Comparison of ENCODE assay signal across 11 cellular contexts in genomic region chr16:27402569-27402963, GRCh38. TPM values are rescaled to one million over a fixed set of nuclear protein-coding genes. Genes with fewer than 3 reads are reported as not detected.
DNase-seq lines count a peak whose midpoint lies in the region; ATAC-seq and TF ChIP-seq lines count a peak whose summit lies in the region.
"Had no signal": no experiment of that assay in that cellular context is flagged by ENCODE, and none has a peak within 500 bp of the region (broad histone marks: within the 10 kb centered on the region; RNA-seq: fewer than 3 reads in every experiment).

No MANE protein-coding gene starts in this region.

- no peaks in the 10 kb centered on the region for H3K9me2 ChIP-seq in Karpas-422 (replicated peaks; ENCODE audit: insufficient read depth, low read length)

- peak overlapping the region; percentile 98 for H3K4me3 ChIP-seq in CD8-positive, alpha-beta memory T cell (ENCODE audit: low read length)
- peak overlapping the region; percentile 38; the same call in 1 of the 2 replicates for H3K4me3 ChIP-seq in Karpas-422 (ENCODE audit: low read length)
- H3K4me3 ChIP-seq in coronary artery: peak overlapping the region; percentile 58
- H3K4me3 ChIP-seq: body of pancreas had no signal

- no peak overlapping the region for H2AFZ ChIP-seq in Karpas-422 (ENCODE audit: low read length)

- H3K9ac ChIP-seq in Karpas-422 (ENCODE audit: low read length): peak overlapping the region; percentile 37

- peak overlapping the region; percentile 92 to 100 (median 100) for H3K27ac Mint-ChIP-seq in CD8-positive, alpha-beta memory T cell
- H3K27ac Mint-ChIP-seq in osteocyte (ENCODE audit: unreplicated experiment): no peak overlapping the region

- DNase-seq in CD8-positive, alpha-beta memory T cell: peak in 2 of 5 donors; percentile 14 to 37
- no peak for DNase-seq in Karpas-422
- DNase-seq in coronary artery (ENCODE audit: low spot score): no peak
- DNase-seq in osteocyte (ENCODE audit: extremely low spot score, unreplicated experiment): peak; percentile 56
- no peak for DNase-seq in NCI-H2196 treated with DMSO at 0.1 percent for 48 hours (lab: John Stamatoyannopoulos, UW; ENCODE audit: unreplicated experiment)
- DNase-seq in NK-92 treated with Interleukin-12 subunit alpha and Interleukin-12 subunit beta, amount 100 ng/mL, for 24 hours (lab: John Stamatoyannopoulos, UW): no peak
- no peak for DNase-seq in COLO829 (ENCODE audit: low spot score)
- DNase-seq: DMS153, NCI-H2107 had no signal

- peaks cover 0 to 13% of the 10 kb centered on the region in 2 donors for H3K27me3 Mint-ChIP-seq in CD8-positive, alpha-beta memory T cell
- no peaks in the 10 kb centered on the region for H3K27me3 Mint-ChIP-seq in osteocyte (ENCODE audit: unreplicated experiment)

- H3K4me2 ChIP-seq in Karpas-422 (ENCODE audit: low read depth, low read length, poor library complexity, severe bottlenecking): peak overlapping the region; percentile 70

- peaks cover 0 to 34% (median 3%) of the 10 kb centered on the region in 3 donors for H3K36me3 Mint-ChIP-seq in CD8-positive, alpha-beta memory T cell
- H3K36me3 Mint-ChIP-seq in osteocyte (ENCODE audit: unreplicated experiment): no peaks in the 10 kb centered on the region

- no peaks in the 10 kb centered on the region for H3K9me3 Mint-ChIP-seq in CD8-positive, alpha-beta memory T cell
- no peaks in the 10 kb centered on the region for H3K9me3 Mint-ChIP-seq in osteocyte (ENCODE audit: unreplicated experiment)

- peaks cover 2% of the 10 kb centered on the region; the same call in 1 of the 2 replicates for H4K20me1 ChIP-seq in Karpas-422 (ENCODE audit: insufficient read depth, low read depth, low read length)

- H3K27ac ChIP-seq in CD8-positive, alpha-beta memory T cell (ENCODE audit: low read depth, low read length): peak overlapping the region; percentile 92
- H3K27ac ChIP-seq in Karpas-422 (ENCODE audit: low read length): no peak overlapping the region
- no peak overlapping the region for H3K27ac ChIP-seq in coronary artery
- H3K27ac ChIP-seq: body of pancreas had no signal

- no peaks in the 10 kb centered on the region for H3K9me3 ChIP-seq in CD8-positive, alpha-beta memory T cell (ENCODE audit: low read length)
- no peaks in the 10 kb centered on the region for H3K9me3 ChIP-seq in Karpas-422 (ENCODE audit: low read length)
- H3K9me3 ChIP-seq: body of pancreas had no signal

- no peak for ATAC-seq in GM21723 (IDR thresholded peaks at IDR 0.05; ENCODE audit: unreplicated experiment)

- no peak for TF ChIP-seq CTCF in coronary artery (IDR thresholded peaks at IDR 0.05)
- no peak for TF ChIP-seq CTCF in osteocyte (IDR thresholded peaks at IDR 0.05)

- no peaks in the 10 kb centered on the region for H3K27me3 ChIP-seq in CD8-positive, alpha-beta memory T cell (ENCODE audit: insufficient read depth, low read length, poor library complexity, severe bottlenecking)
- no peaks in the 10 kb centered on the region for H3K27me3 ChIP-seq in Karpas-422 (ENCODE audit: low read length)
- H3K27me3 ChIP-seq: body of pancreas had no signal

- H3K4me3 Mint-ChIP-seq in CD8-positive, alpha-beta memory T cell: peak overlapping the region; percentile 94 to 100 (median 99)
- H3K4me3 Mint-ChIP-seq in osteocyte (ENCODE audit: unreplicated experiment): no peak overlapping the region

- CTCF ChIA-PET in CD8-positive, alpha-beta memory T cell (lab: Charles Lee): interaction anchor here (0.8 to 5.1 kb wide), 8 partner anchors 35 to 223 kb away, joined by 3 to 23 read pairs (median 8); no protein-coding TSS in a partner anchor

- peaks cover 70 to 83% (median 73%) of the 10 kb centered on the region in 3 donors for H3K4me1 Mint-ChIP-seq in CD8-positive, alpha-beta memory T cell
- peaks cover 22% of the 10 kb centered on the region for H3K4me1 Mint-ChIP-seq in osteocyte (ENCODE audit: unreplicated experiment)

- peaks cover 55% of the 10 kb centered on the region for H3K4me1 ChIP-seq in CD8-positive, alpha-beta memory T cell (ENCODE audit: insufficient read depth, low read length)
- peaks cover 46% of the 10 kb centered on the region for H3K4me1 ChIP-seq in Karpas-422 (ENCODE audit: low read length)
- H3K4me1 ChIP-seq: body of pancreas had no signal

- no peaks in the 10 kb centered on the region for H3K79me2 ChIP-seq in Karpas-422 (ENCODE audit: low read length)

- POLR2A ChIA-PET in CD8-positive, alpha-beta memory T cell (lab: Charles Lee): interaction anchor here (1.1 to 1.6 kb wide), 7 partner anchors 25 to 172 kb away, joined by 3 to 10 read pairs (median 4); no protein-coding TSS in a partner anchor

- H3K36me3 ChIP-seq in CD8-positive, alpha-beta memory T cell (ENCODE audit: insufficient read depth, low read length): no peaks in the 10 kb centered on the region
- no peaks in the 10 kb centered on the region for H3K36me3 ChIP-seq in Karpas-422 (ENCODE audit: insufficient read depth, low read length)

RNA-seq across cellular contexts. Expression of gene IL21R, which starts 0.6 kb away (rescaled TPM):
- total RNA-seq in CD8-positive, alpha-beta memory T cell: 10 to 100 TPM; 80.5 to 84.5 TPM
- polyA plus RNA-seq in CD8-positive, alpha-beta memory T cell: 53.7 TPM
- 1.9 and 2.2 TPM in 2 replicates for total RNA-seq in Karpas-422 (2014; rRNA removed; shearing (Covaris generic); ENCODE audit: low replicate concordance)
- total RNA-seq in osteocyte: 0.34 and 0.40 TPM in 2 replicates

Comparison
In these comparisons a context has a peak if more than half of its experiments do, and no peak if none do; other contexts are left out.
1. H3K4me3 ChIP-seq: peak in every context shown above with its lines; median percentile 98 in CD8-positive, alpha-beta memory T cell; 58 in coronary artery; 38 in Karpas-422.
2. RNA of gene IL21R, which starts 0.6 kb away (total RNA-seq): 80.5 to 84.5 TPM in CD8-positive, alpha-beta memory T cell; 1.9 to 2.2 TPM in Karpas-422 and 0.34 to 0.40 TPM in osteocyte; every median in the first group is over 10 times any median in the second.